ENCODE assay signal across 6 cellular contexts in the genomic region with DNA sequence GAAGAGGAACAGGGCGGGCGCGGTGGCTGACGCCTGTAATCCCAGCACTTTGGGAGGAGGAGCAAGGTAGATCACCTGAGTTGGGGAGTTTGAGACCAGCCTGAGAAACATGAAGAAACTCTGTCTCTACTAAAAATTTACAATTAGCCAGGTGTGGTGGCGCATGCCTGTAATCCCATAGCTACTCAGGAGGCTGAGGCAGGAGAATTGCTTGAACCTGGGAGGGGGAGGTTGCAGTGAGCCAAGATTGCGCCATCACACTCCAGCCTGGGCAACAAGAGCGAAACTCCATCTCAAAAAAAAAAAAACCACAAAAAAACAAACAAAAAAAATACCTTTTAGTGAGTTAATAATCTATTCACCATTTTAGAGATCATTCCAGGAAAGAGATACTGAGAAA. TPM values are rescaled to one million over a fixed set of nuclear protein-coding genes. Genes with fewer than 3 reads are reported as not detected.
"Had no signal": no experiment of that assay in that cellular context is flagged by ENCODE, and none has a peak within 500 bp of the region (broad histone marks: within the 10 kb centered on the region; RNA-seq: fewer than 3 reads in every experiment).

No MANE protein-coding gene starts in this region.

RNA-seq across cellular contexts. Expression of gene OR10G3, which starts 35.3 kb away (rescaled TPM):
- total RNA-seq: GM23248, H4, H7, HFFc6, HT1080 had no signal
- polyA plus RNA-seq: GM23248, IgD-negative memory B cell had no signal
